In genomic region chr20:3483309-3483708, GRCh38 we compare ENCODE assay signal across 32 cellular contexts.
"Had no signal": no experiment of that assay in that cellular context is flagged by ENCODE, and none has a peak within 500 bp of the region (broad histone marks: within the 10 kb centered on the region; RNA-seq: fewer than 3 reads in every experiment).

No MANE protein-coding gene starts in this region.

- H3K4me1 Mint-ChIP-seq: nephron progenitor cell had no signal

- DNase-seq: activated CD4-positive, alpha-beta T cell treated with anti-CD3 and anti-CD28 coated beads, Interleukin-2, amount 50 U/mL, for 1 hour; activated CD4-positive, CD25-positive, alpha-beta regulatory T cell treated with anti-CD3 and anti-CD28 coated beads, Interleukin-2, amount 50 U/mL, for 72 hours; activated CD8-positive, alpha-beta T cell treated with anti-CD3 and anti-CD28 coated beads for 36 hours; activated gamma-delta T cell treated with Interleukin-2 at 50 U/mL for 16 hours; activated naive CD4-positive, alpha-beta T cell treated with anti-CD3 and anti-CD28 coated beads, Interleukin-2, amount 50 U/mL, for 16 hours; activated T-cell treated with anti-CD3 and anti-CD28 coated beads, Interleukin-2, amount 50 U/mL, for 4 hours; amniotic stem cell; caudate nucleus; heart left ventricle; hypothalamus; immature natural killer cell; lower lobe of right lung; naive B cell; nephron progenitor cell; ovary; stimulated activated CD4-positive, alpha-beta T cell treated with anti-CD3 and anti-CD28 coated beads, Interleukin-1b, Interleukin-23, amount 100 ng/mL, for 48 hours; stimulated activated naive CD4-positive, alpha-beta T cell; T-helper 9 cell; tibial artery; WERI-Rb-1 had no signal

- H3K27ac Mint-ChIP-seq: activated CD8-positive, alpha-beta T cell treated with anti-CD3 and anti-CD28 coated beads for 36 hours; activated T-helper 17 cell treated with anti-CD3 and anti-CD28 coated beads, Interleukin-2, amount 50 U/mL, for 72 hours; immature natural killer cell; naive B cell; nephron progenitor cell; progenitor cell of endocrine pancreas; T-helper 1 cell treated with Interleukin-12 subunit alpha and Interleukin-12 subunit beta and Interleukin-4 antibody, amounts not matched to agents 30 μg/mL and 1 μg/mL, for 36 hours had no signal

- H3K4me3 Mint-ChIP-seq: activated CD8-positive, alpha-beta T cell treated with anti-CD3 and anti-CD28 coated beads for 36 hours; activated T-cell treated with anti-CD3 and anti-CD28 coated beads, Interleukin-2, amount 50 U/mL, for 4 hours; activated T-helper 17 cell treated with anti-CD3 and anti-CD28 coated beads, Interleukin-2, amount 50 U/mL, for 72 hours; immature natural killer cell; naive B cell; nephron progenitor cell; T-helper 1 cell treated with Interleukin-12 subunit alpha and Interleukin-12 subunit beta and Interleukin-4 antibody, amounts not matched to agents 30 μg/mL and 1 μg/mL, for 36 hours had no signal

- H3K27me3 ChIP-seq: esophagus muscularis mucosa, foreskin keratinocyte, heart left ventricle, neutrophil, ovary, suprapubic skin, tibial artery had no signal

- H3K9me3 ChIP-seq: esophagus muscularis mucosa, neutrophil, ovary, tibial artery had no signal

- H3K27ac ChIP-seq: esophagus muscularis mucosa, foreskin keratinocyte, heart left ventricle, lower lobe of right lung, neutrophil, ovary, suprapubic skin, WERI-Rb-1 had no signal

- H3K4me1 ChIP-seq: suprapubic skin had no signal

- H3K36me3 ChIP-seq: esophagus muscularis mucosa, lower lobe of right lung, neutrophil, ovary, suprapubic skin, WERI-Rb-1 had no signal

- H3K4me2 ChIP-seq: smooth muscle cell had no signal

- H3K27me3 Mint-ChIP-seq: activated CD8-positive, alpha-beta T cell treated with anti-CD3 and anti-CD28 coated beads for 36 hours; activated T-helper 17 cell treated with anti-CD3 and anti-CD28 coated beads, Interleukin-2, amount 50 U/mL, for 72 hours; naive B cell; progenitor cell of endocrine pancreas had no signal

- ATAC-seq: activated CD8-positive, alpha-beta T cell treated with anti-CD3 and anti-CD28 coated beads for 36 hours; activated T-cell treated with anti-CD3 and anti-CD28 coated beads, Interleukin-2, amount 50 U/mL, for 4 hours; activated T-helper 17 cell treated with anti-CD3 and anti-CD28 coated beads, Interleukin-2, amount 50 U/mL, for 72 hours; foreskin keratinocyte; heart left ventricle; lower lobe of right lung had no signal

- FAIRE-seq: astrocyte, endothelial cell of umbilical vein, TTC549, urothelium cell line had no signal

- H3K4me3 ChIP-seq: esophagus muscularis mucosa, heart left ventricle, lower lobe of right lung, ovary, smooth muscle cell, suprapubic skin, tibial artery had no signal
